ENCODE assay signal across 8 cellular contexts in the genomic region with DNA sequence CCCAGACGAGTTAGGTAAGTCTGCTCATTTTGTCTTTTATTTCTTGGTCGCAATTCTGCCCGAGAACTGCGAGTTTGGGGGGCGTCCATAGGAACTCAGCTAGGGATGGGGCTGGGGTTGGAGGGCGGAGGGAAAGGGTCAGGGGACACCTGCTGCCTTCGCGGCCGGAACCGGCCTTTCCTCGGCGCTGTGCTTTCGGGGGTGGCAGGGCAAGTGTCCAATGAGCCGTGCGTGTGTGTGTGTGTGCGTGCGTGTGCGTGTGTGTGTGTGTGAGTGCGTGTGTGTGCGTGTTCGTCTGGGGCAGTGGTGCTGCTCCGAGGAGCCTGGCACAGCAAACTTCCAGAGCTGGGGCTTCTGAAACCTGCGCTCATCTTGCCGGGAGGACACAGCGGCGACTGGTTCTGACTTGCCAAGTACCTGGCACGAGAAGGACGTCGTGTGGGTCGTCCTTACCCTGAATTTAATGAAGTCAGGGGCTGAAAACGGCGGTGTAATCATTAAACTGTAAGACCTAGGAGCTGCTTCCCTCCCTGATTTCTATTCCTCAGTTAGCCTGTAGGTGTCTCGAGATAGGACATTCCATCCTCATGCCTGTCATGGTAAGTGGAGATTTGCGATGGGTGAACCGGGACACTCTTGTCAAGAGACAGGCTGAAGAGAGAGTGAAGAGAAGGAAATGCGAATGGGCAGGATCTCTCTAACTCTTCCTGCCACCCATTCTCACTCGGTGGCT. TPM values are rescaled to one million over a fixed set of nuclear protein-coding genes. Genes with fewer than 3 reads are reported as not detected.
A peak's percentile ranks its signal among the peaks of the same experiment; 100 is the strongest.
DNase-seq lines count a peak whose midpoint lies in the region; ATAC-seq and TF ChIP-seq lines count a peak whose summit lies in the region.

No MANE protein-coding gene starts in this region.

- 0 to 1% methylated on average over 22 to 37 of the region's 37 CpGs for WGBS in thyroid gland, 2 donors

- peaks cover 13% of the 10 kb centered on the region for H3K4me1 Mint-ChIP-seq in endothelial cell (ENCODE audit: unreplicated experiment)
- H3K4me1 Mint-ChIP-seq in memory B cell, result peaks cover 3% of the 10 kb centered on the region

- H3K27ac ChIP-seq in SK-N-MC, result no peak overlapping the region
- H3K27ac ChIP-seq in thyroid gland, result no peak overlapping the region

- H3K36me3 Mint-ChIP-seq in endothelial cell (ENCODE audit: low read depth, unreplicated experiment) (peaks cover 4% of the 10 kb centered on the region), memory B cell (no peaks in the 10 kb centered on the region)

- TF ChIP-seq POLR2A in thyroid gland (IDR thresholded peaks at IDR 0.05), result no peak

- TF ChIP-seq CTCF in GM12874 (IDR thresholded peaks at IDR 0.05; ENCODE audit: insufficient read depth, low read depth, low read length) (peak; percentile 31; the same call in 1 of the 2 replicates), endothelial cell (IDR thresholded peaks at IDR 0.05; ENCODE audit: unreplicated experiment) (peak; percentile 46), thyroid gland (IDR thresholded peaks at IDR 0.05) (peak in 4 of 6 experiments; percentile 37 to 56 (median 52))

- H3K9me3 Mint-ChIP-seq in endothelial cell (ENCODE audit: unreplicated experiment) (no peaks in the 10 kb centered on the region), memory B cell (no peaks in the 10 kb centered on the region)

- H3K27ac Mint-ChIP-seq in endothelial cell (ENCODE audit: unreplicated experiment) (peak overlapping the region; percentile 64), memory B cell (no peak overlapping the region)

- H3K4me1 ChIP-seq in thyroid gland, result peaks cover 4 to 6% of the 10 kb centered on the region in 2 donors

- H3K36me3 ChIP-seq in SK-N-MC (ENCODE audit: insufficient read depth, low read length) (no peaks in the 10 kb centered on the region), thyroid gland (no peaks in the 10 kb centered on the region)

- peak overlapping the region; percentile 94 for H3K4me3 ChIP-seq in SK-N-MC
- peak overlapping the region in 2 of 3 donors; percentile 16 to 35 for H3K4me3 ChIP-seq in thyroid gland (replicated peaks in 1 of 3)

- H3K9ac ChIP-seq in SK-N-MC (ENCODE audit: insufficient read length), result peak overlapping the region; percentile 75

- H3K9me3 ChIP-seq in SK-N-MC (ENCODE audit: low read depth, low read length), result no peaks in the 10 kb centered on the region
- H3K9me3 ChIP-seq in thyroid gland, result no peaks in the 10 kb centered on the region

- peak; percentile 73 for DNase-seq in AG20443 (ENCODE audit: low spot score)
- peak; percentile 65 for DNase-seq in KBM-7
- no peak for DNase-seq in SK-N-MC (ENCODE audit: low read depth, low spot score)
- peak; percentile 15 for DNase-seq in endothelial cell (ENCODE audit: low spot score)
- peak in 1 of 2 donors; percentile 3 for DNase-seq in memory B cell (ENCODE audit: low spot score in 2 of 2)
- DNase-seq in thyroid gland, result peak; percentile 30 to 31

- no peaks in the 10 kb centered on the region for H3K27me3 ChIP-seq in thyroid gland

- H3K4me3 Mint-ChIP-seq in endothelial cell (ENCODE audit: unreplicated experiment), result peak overlapping the region; percentile 93
- H3K4me3 Mint-ChIP-seq in memory B cell, result peak overlapping the region; percentile 62

- intact Hi-C loops in thyroid gland (cut with DNase I), result loop anchor here (10.0 kb wide), 1 partner anchor 116 kb away; no protein-coding TSS in a partner anchor

- peak; percentile 29 for ATAC-seq in memory B cell (ENCODE audit: low read depth)
- no peak for ATAC-seq in GM18873 (IDR thresholded peaks at IDR 0.05; ENCODE audit: low FRiP score, unreplicated experiment)

- H3K27me3 Mint-ChIP-seq in endothelial cell (ENCODE audit: unreplicated experiment) (peaks cover 9% of the 10 kb centered on the region), memory B cell (peaks cover 10% of the 10 kb centered on the region)

- in situ Hi-C loops in KBM-7 (cut with MboI; ENCODE audit: low pct_unique_long_range_greater_than_20kb, low sequenced_read_pairs), result no loop called here

RNA-seq across cellular contexts. Expression of a gene that starts 27.0 kb away (rescaled TPM):
- total RNA-seq in endothelial cell (ENCODE audit: unreplicated experiment) (35.9 TPM), thyroid gland (10 to 100 TPM; 34.1 to 51.2 (median 41.0) TPM)
